8 cellular contexts compared by ENCODE assay signal in genomic region chr11:65454311-65454695, GRCh38. TPM values are rescaled to one million over a fixed set of nuclear protein-coding genes. Genes with fewer than 3 reads are reported as not detected.
DNase-seq lines count a peak whose midpoint lies in the region; ATAC-seq and TF ChIP-seq lines count a peak whose summit lies in the region.

No MANE protein-coding gene starts in this region.

- DNase-seq in HAP-1 (ENCODE audit: low spot score in 2 of 2), result no peak
- DNase-seq in right cardiac atrium, result peak in 1 of 3 donors; percentile 68
- no peak for DNase-seq in stimulated activated naive B cell treated with anti-CD40 and anti-IgM and Interleukin-4, amounts not matched to agents 10 μg/mL and 1 μg/mL and 100 μg/mL, for 72 hours
- no peak for DNase-seq in body of pancreas
- DNase-seq in midbrain (lab: John Stamatoyannopoulos, UW), result no peak
- no peak for DNase-seq in Ammon's horn (ENCODE audit: low spot score)

- no peak for ATAC-seq in activated T-helper 17 cell treated with anti-CD3 and anti-CD28 coated beads, Interleukin-2, amount 50 U/mL, for 72 hours (replicated peaks)
- ATAC-seq in right cardiac atrium (peak; percentile 7 to 9), body of pancreas (no peak), GM21423 (IDR thresholded peaks at IDR 0.05; ENCODE audit: unreplicated experiment) (no peak)
- ATAC-seq in stimulated activated naive B cell treated with anti-CD40 and anti-IgM and Interleukin-4, amounts not matched to agents 10 μg/mL and 1 μg/mL and 100 μg/mL, for 72 hours (replicated peaks), result no peak

- TF ChIP-seq POLR2A in body of pancreas (IDR thresholded peaks at IDR 0.05), result no peak

- H3K4me3 Mint-ChIP-seq in activated T-helper 17 cell treated with anti-CD3 and anti-CD28 coated beads, Interleukin-2, amount 50 U/mL, for 72 hours, result peak overlapping the region; percentile 90
- H3K4me3 Mint-ChIP-seq in stimulated activated naive B cell treated with anti-CD40 and anti-IgM and Interleukin-4, amounts not matched to agents 10 μg/mL and 1 μg/mL and 100 μg/mL, for 72 hours, result peak overlapping the region; percentile 95 to 99

- intact Hi-C loops in right cardiac atrium (cut with DNase I), result no loop called here
- intact Hi-C loops in body of pancreas (cut with DNase I), result no loop called here

- H3K4me3 ChIP-seq in HAP-1, result peak overlapping the region; percentile 32
- H3K4me3 ChIP-seq in right cardiac atrium (ENCODE audit: low read length), result peak overlapping the region; percentile 47
- no peak overlapping the region for H3K4me3 ChIP-seq in body of pancreas

- peaks cover 25% of the 10 kb centered on the region for H3K4me1 Mint-ChIP-seq in activated T-helper 17 cell treated with anti-CD3 and anti-CD28 coated beads, Interleukin-2, amount 50 U/mL, for 72 hours
- peaks cover 28 to 46% of the 10 kb centered on the region in 2 donors for H3K4me1 Mint-ChIP-seq in stimulated activated naive B cell treated with anti-CD40 and anti-IgM and Interleukin-4, amounts not matched to agents 10 μg/mL and 1 μg/mL and 100 μg/mL, for 72 hours

- 59% methylated on average over 10 of the region's 10 CpGs for WGBS in right cardiac atrium
- 68 to 80% methylated on average over 10 of the region's 10 CpGs for WGBS in body of pancreas, 2 donors

- no peaks in the 10 kb centered on the region for H3K27me3 Mint-ChIP-seq in activated T-helper 17 cell treated with anti-CD3 and anti-CD28 coated beads, Interleukin-2, amount 50 U/mL, for 72 hours
- H3K27me3 Mint-ChIP-seq in stimulated activated naive B cell treated with anti-CD40 and anti-IgM and Interleukin-4, amounts not matched to agents 10 μg/mL and 1 μg/mL and 100 μg/mL, for 72 hours, result no peaks in the 10 kb centered on the region

- H3K36me3 ChIP-seq in HAP-1 (replicated peaks) (no peaks in the 10 kb centered on the region), body of pancreas (replicated peaks in 1 of 2; ENCODE audit: insufficient read depth in 1 of 2, low read depth in 2 of 2) (no peaks in the 10 kb centered on the region)

- H3K9me3 ChIP-seq in HAP-1, result no peaks in the 10 kb centered on the region
- no peaks in the 10 kb centered on the region for H3K9me3 ChIP-seq in right cardiac atrium (ENCODE audit: control insufficient read depth, low read length)
- no peaks in the 10 kb centered on the region for H3K9me3 ChIP-seq in body of pancreas

- H3K4me1 ChIP-seq in HAP-1 (peaks cover 20% of the 10 kb centered on the region), right cardiac atrium (ENCODE audit: control insufficient read depth, insufficient read depth, low read length) (no peaks in the 10 kb centered on the region), body of pancreas (peaks cover 10% of the 10 kb centered on the region)

- H3K27ac Mint-ChIP-seq in activated T-helper 17 cell treated with anti-CD3 and anti-CD28 coated beads, Interleukin-2, amount 50 U/mL, for 72 hours, result peak overlapping the region; percentile 94
- H3K27ac Mint-ChIP-seq in stimulated activated naive B cell treated with anti-CD40 and anti-IgM and Interleukin-4, amounts not matched to agents 10 μg/mL and 1 μg/mL and 100 μg/mL, for 72 hours, result peak overlapping the region; percentile 97

- H3K36me3 Mint-ChIP-seq in activated T-helper 17 cell treated with anti-CD3 and anti-CD28 coated beads, Interleukin-2, amount 50 U/mL, for 72 hours (ENCODE audit: low read depth), result peaks cover 27% of the 10 kb centered on the region
- H3K36me3 Mint-ChIP-seq in stimulated activated naive B cell treated with anti-CD40 and anti-IgM and Interleukin-4, amounts not matched to agents 10 μg/mL and 1 μg/mL and 100 μg/mL, for 72 hours, result peaks cover 7 to 22% of the 10 kb centered on the region in 2 donors

- no peak for TF ChIP-seq CTCF in body of pancreas (IDR thresholded peaks at IDR 0.05)

- in situ Hi-C loops in HAP-1 (cut with MboI; ENCODE audit: low sequenced_read_pairs), result no loop called here

- no peaks in the 10 kb centered on the region for H3K27me3 ChIP-seq in HAP-1 (ENCODE audit: low read depth)
- no peaks in the 10 kb centered on the region for H3K27me3 ChIP-seq in right cardiac atrium (ENCODE audit: control insufficient read depth, insufficient read depth)
- no peaks in the 10 kb centered on the region for H3K27me3 ChIP-seq in body of pancreas

- H3K9me3 Mint-ChIP-seq in activated T-helper 17 cell treated with anti-CD3 and anti-CD28 coated beads, Interleukin-2, amount 50 U/mL, for 72 hours, result no peaks in the 10 kb centered on the region
- H3K9me3 Mint-ChIP-seq in stimulated activated naive B cell treated with anti-CD40 and anti-IgM and Interleukin-4, amounts not matched to agents 10 μg/mL and 1 μg/mL and 100 μg/mL, for 72 hours, result peaks cover 0 to 3% of the 10 kb centered on the region in 2 donors

- H3K27ac ChIP-seq in right cardiac atrium (ENCODE audit: low read length) (peak overlapping the region; percentile 79), body of pancreas (peak overlapping the region in 2 of 4 donors; percentile 12 to 74)

RNA-seq across cellular contexts. Expression of gene NEAT1, which starts 31.7 kb away (rescaled TPM):
- total RNA-seq in activated T-helper 17 cell treated with anti-CD3 and anti-CD28 coated beads, Interleukin-2, amount 50 U/mL, for 72 hours, result 1,000 to 10,000 TPM in 1 of 2 donors, 100 to 1,000 TPM in 1; 823 to 2,912 TPM
- total RNA-seq in right cardiac atrium (100 to 1,000 TPM; 346 to 441 (median 427) TPM), body of pancreas (100 to 1,000 TPM; 376 to 539 TPM)
- 441 TPM for polyA plus RNA-seq in right cardiac atrium

RNA-seq across cellular contexts. Expression of gene MALAT1, which starts 44.5 kb away (rescaled TPM):
- total RNA-seq in activated T-helper 17 cell treated with anti-CD3 and anti-CD28 coated beads, Interleukin-2, amount 50 U/mL, for 72 hours, result over 10,000 TPM in 1 of 2 donors, 1,000 to 10,000 TPM in 1; 5,547 to 22,796 TPM
- 1,000 to 10,000 TPM; 3,773 to 5,353 (median 5,000) TPM for total RNA-seq in right cardiac atrium
- 1,948 TPM for polyA plus RNA-seq in right cardiac atrium
- over 10,000 TPM; 10,129 to 14,092 TPM for total RNA-seq in body of pancreas

Comparison
In these comparisons a context has a peak if more than half of its experiments do, and no peak if none do; other contexts are left out.
1. H3K4me3 ChIP-seq: peak in HAP-1 (single experiment) and right cardiac atrium (single experiment); none in body of pancreas (0 of 2).
2. ATAC-seq: peak in right cardiac atrium (2 of 2); none in activated T-helper 17 cell treated with anti-CD3 and anti-CD28 coated beads, Interleukin-2, amount 50 U/mL, for 72 hours (single experiment), stimulated activated naive B cell treated with anti-CD40 and anti-IgM and Interleukin-4, amounts not matched to agents 10 μg/mL and 1 μg/mL and 100 μg/mL, for 72 hours (0 of 2), body of pancreas (single experiment) and GM21423 (single experiment).